27 cellular contexts compared by ENCODE assay signal in the genomic region with DNA sequence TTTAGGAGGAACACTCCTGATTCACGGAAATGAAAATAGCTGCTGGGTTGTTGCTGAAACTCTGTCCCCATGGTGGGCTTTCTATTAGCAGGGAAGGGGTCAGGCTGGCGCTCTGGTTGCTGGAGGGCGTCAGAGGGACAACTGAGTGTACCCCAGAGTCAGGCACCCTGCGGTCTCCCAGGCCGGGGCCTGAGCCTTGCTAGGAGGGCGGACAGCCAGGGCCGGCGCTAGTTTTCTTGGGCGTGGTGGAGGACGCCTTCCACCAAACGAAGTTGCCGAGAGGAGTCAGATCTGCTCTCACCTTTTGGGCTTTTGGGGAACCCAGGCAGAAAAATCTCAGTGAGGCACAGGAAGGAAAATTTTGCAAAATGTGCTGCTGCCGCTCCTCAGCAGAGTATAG. TPM values are rescaled to one million over a fixed set of nuclear protein-coding genes. Genes with fewer than 3 reads are reported as not detected.
A peak's percentile ranks its signal among the peaks of the same experiment; 100 is the strongest.
DNase-seq lines count a peak whose midpoint lies in the region; ATAC-seq and TF ChIP-seq lines count a peak whose summit lies in the region.
"Had no signal": no experiment of that assay in that cellular context is flagged by ENCODE, and none has a peak within 500 bp of the region (broad histone marks: within the 10 kb centered on the region; RNA-seq: fewer than 3 reads in every experiment).

No MANE protein-coding gene starts in this region.

- H3K27ac ChIP-seq in ovary (peak overlapping the region; percentile 92 to 97), thoracic aorta (peak overlapping the region; percentile 84 to 96)
- H3K27ac ChIP-seq: epithelial cell of prostate, SJCRH30 had no signal

- no peak for DNase-seq in HFFc6
- DNase-seq in Right ventricle myocardium superior = peak; percentile 61
- DNase-seq in ovary = peak in 1 of 5 donors; percentile 66
- DNase-seq in thoracic aorta (ENCODE audit: low spot score) = no peak
- no peak for DNase-seq in osteocyte (ENCODE audit: extremely low spot score, unreplicated experiment)
- no peak for DNase-seq in T-cell
- DNase-seq in MG63 = no peak
- DNase-seq: activated CD8-positive, alpha-beta T cell treated with anti-CD3 and anti-CD28 coated beads for 36 hours; activated naive CD4-positive, alpha-beta T cell treated with anti-CD3 and anti-CD28 coated beads, Interleukin-2, amount 50 U/mL, for 16 hours; activated T-cell treated with anti-CD3 and anti-CD28 coated beads, Interleukin-2, amount 50 U/mL, for 24 hours; dermis blood vessel endothelial cell; DMS153; GF-D8; immature natural killer cell; NCI-H1105 treated with DMSO at 0.1 percent for 48 hours; NCI-H526 treated with DMSO at 0.1 percent for 48 hours; SJCRH30; stimulated activated CD4-positive, alpha-beta T cell treated with anti-CD3 and anti-CD28 coated beads, Interleukin-1b, Interleukin-23, amount 100 ng/mL, for 48 hours; stimulated activated naive CD8-positive, alpha-beta T cell treated with anti-CD3 and anti-CD28 coated beads, Interleukin-15, Interleukin-2, amounts not matched to agents 100 U/mL and 50 U/mL, for 24 hours had no signal

- peak; percentile 30 for ATAC-seq in Right ventricle myocardium superior (ENCODE audit: poor library complexity)
- ATAC-seq in thoracic aorta (ENCODE audit: insufficient number of reproducible peaks, low FRiP score, low read depth) = no peak
- ATAC-seq in T-cell (replicated peaks in 1 of 4) = no peak
- no peak for ATAC-seq in HG02610 (IDR thresholded peaks at IDR 0.05; ENCODE audit: unreplicated experiment)
- ATAC-seq: activated CD8-positive, alpha-beta T cell treated with anti-CD3 and anti-CD28 coated beads for 36 hours; GM12878; natural killer cell treated with Interleukin-12 subunit alpha and Interleukin-12 subunit beta and Interleukin-15 and Interleukin-18, amount 100 ng/mL, for 72 hours; stimulated activated naive CD8-positive, alpha-beta T cell treated with anti-CD3 and anti-CD28 coated beads, Interleukin-15, Interleukin-2, amounts not matched to agents 100 U/mL and 50 U/mL, for 24 hours; WTC11 had no signal

- TF ChIP-seq POLR2A in ovary (IDR thresholded peaks at IDR 0.05) = no peak

- H3K36me3 Mint-ChIP-seq in HFFc6 (ENCODE audit: low read depth) (peaks cover 81% of the 10 kb centered on the region), osteocyte (ENCODE audit: unreplicated experiment) (peaks cover 8% of the 10 kb centered on the region), T-cell (no peaks in the 10 kb centered on the region)
- H3K36me3 Mint-ChIP-seq: brain; immature natural killer cell; memory B cell; natural killer cell treated with Interleukin-12 subunit alpha and Interleukin-12 subunit beta and Interleukin-15 and Interleukin-18, amount 100 ng/mL, for 72 hours had no signal

- H3K9me3 Mint-ChIP-seq in HFFc6 = peaks cover 8% of the 10 kb centered on the region; the same call in 1 of the 2 replicates
- H3K9me3 Mint-ChIP-seq in osteocyte (ENCODE audit: unreplicated experiment) = no peaks in the 10 kb centered on the region
- no peaks in the 10 kb centered on the region for H3K9me3 Mint-ChIP-seq in T-cell
- H3K9me3 Mint-ChIP-seq: activated CD8-positive, alpha-beta T cell treated with anti-CD3 and anti-CD28 coated beads for 36 hours; activated T-cell treated with anti-CD3 and anti-CD28 coated beads, Interleukin-2, amount 50 U/mL, for 24 hours; immature natural killer cell; memory B cell; natural killer cell treated with Interleukin-12 subunit alpha and Interleukin-12 subunit beta and Interleukin-15 and Interleukin-18, amount 100 ng/mL, for 72 hours had no signal

- peaks cover 3% of the 10 kb centered on the region for H3K27me3 Mint-ChIP-seq in HFFc6 (ENCODE audit: insufficient read depth)
- H3K27me3 Mint-ChIP-seq in osteocyte (ENCODE audit: unreplicated experiment) = no peaks in the 10 kb centered on the region
- peaks cover 2 to 10% of the 10 kb centered on the region in 2 donors for H3K27me3 Mint-ChIP-seq in T-cell
- H3K27me3 Mint-ChIP-seq: brain had no signal

- peaks cover 22% of the 10 kb centered on the region for H3K4me1 ChIP-seq in ovary (ENCODE audit: insufficient read depth)
- H3K4me1 ChIP-seq in thoracic aorta (ENCODE audit: control insufficient read depth in 1 of 2, low read depth in 2 of 2) = peaks cover 8 to 39% of the 10 kb centered on the region in 2 donors
- H3K4me1 ChIP-seq: SJCRH30 had no signal

- TF ChIP-seq CTCF in HFFc6 (IDR thresholded peaks at IDR 0.05) (no peak), ovary (IDR thresholded peaks at IDR 0.05) (no peak), thoracic aorta (IDR thresholded peaks at IDR 0.05) (no peak), osteocyte (IDR thresholded peaks at IDR 0.05) (no peak)

- intact Hi-C loops in Right ventricle myocardium superior (cut with DNase I) = no loop called here
- intact Hi-C loops in ovary (cut with DNase I) = loop anchor here in 1 of 4 donors (10.0 kb wide), 1 partner anchor 52 kb away; the partner anchor contains the start of gene NGF

- WGBS in ovary, 3 donors = 21 to 53% (median 40%) methylated on average over 13 of the region's 13 CpGs

- no peaks in the 10 kb centered on the region for H3K27me3 ChIP-seq in ovary
- H3K27me3 ChIP-seq in thoracic aorta (replicated peaks; ENCODE audit: insufficient read depth) = no peaks in the 10 kb centered on the region
- no peaks in the 10 kb centered on the region for H3K27me3 ChIP-seq in MG63
- H3K27me3 ChIP-seq: SJCRH30 had no signal

- no peak overlapping the region for H3K4me3 Mint-ChIP-seq in HFFc6
- no peak overlapping the region for H3K4me3 Mint-ChIP-seq in osteocyte (ENCODE audit: unreplicated experiment)
- H3K4me3 Mint-ChIP-seq in T-cell = no peak overlapping the region
- H3K4me3 Mint-ChIP-seq: activated CD8-positive, alpha-beta T cell treated with anti-CD3 and anti-CD28 coated beads for 36 hours; activated T-cell treated with anti-CD3 and anti-CD28 coated beads, Interleukin-2, amount 50 U/mL, for 24 hours; brain; immature natural killer cell; memory B cell; natural killer cell treated with Interleukin-12 subunit alpha and Interleukin-12 subunit beta and Interleukin-15 and Interleukin-18, amount 100 ng/mL, for 72 hours; WTC11 had no signal

- H3K36me3 ChIP-seq in ovary (no peaks in the 10 kb centered on the region), thoracic aorta (no peaks in the 10 kb centered on the region), MG63 (peaks cover 5% of the 10 kb centered on the region; the same call in 1 of the 2 replicates)
- H3K36me3 ChIP-seq: SJCRH30 had no signal

- CTCF ChIA-PET in T-cell (lab: Charles Lee) = no interaction called here

- no peak for TF ChIP-seq EP300 in ovary (IDR thresholded peaks at IDR 0.05)

- H3K9me3 ChIP-seq in ovary (no peaks in the 10 kb centered on the region), thoracic aorta (no peaks in the 10 kb centered on the region), MG63 (0 out of 2 replicates have a peak, but pooled peaks cover 3% of the 10 kb centered on the region)
- H3K9me3 ChIP-seq: SJCRH30 had no signal

- H3K4me3 ChIP-seq in ovary (no peak overlapping the region), thoracic aorta (peak overlapping the region; percentile 48), MG63 (no peak overlapping the region)
- H3K4me3 ChIP-seq: GM12878, SJCRH30 had no signal

- POLR2A ChIA-PET in T-cell (lab: Charles Lee) = no interaction called here

- H3K27ac Mint-ChIP-seq in HFFc6 (peak overlapping the region; percentile 29; the same call in 1 of the 2 replicates), osteocyte (ENCODE audit: unreplicated experiment) (no peak overlapping the region), T-cell (no peak overlapping the region)
- H3K27ac Mint-ChIP-seq: activated CD8-positive, alpha-beta T cell treated with anti-CD3 and anti-CD28 coated beads for 36 hours; activated T-cell treated with anti-CD3 and anti-CD28 coated beads, Interleukin-2, amount 50 U/mL, for 24 hours; immature natural killer cell; memory B cell; natural killer cell treated with Interleukin-12 subunit alpha and Interleukin-12 subunit beta and Interleukin-15 and Interleukin-18, amount 100 ng/mL, for 72 hours; WTC11 had no signal

- peaks cover 83% of the 10 kb centered on the region for H3K4me1 Mint-ChIP-seq in HFFc6 (ENCODE audit: low read depth)
- peaks cover 39% of the 10 kb centered on the region for H3K4me1 Mint-ChIP-seq in osteocyte (ENCODE audit: unreplicated experiment)
- H3K4me1 Mint-ChIP-seq in T-cell = no peaks in the 10 kb centered on the region
- H3K4me1 Mint-ChIP-seq: immature natural killer cell, memory B cell, WTC11 had no signal

RNA-seq across cellular contexts. Expression of gene NGF, which starts 54.8 kb away (rescaled TPM):
- total RNA-seq in HFFc6 (2021; fragmentation: NEBNext Ultra II Directional; extraction: Animal tissue kit (Norgen Biotek cat#: 25700)) = 10 to 100 TPM; 44.4 to 53.8 (median 51.0) TPM
- total RNA-seq in Right ventricle myocardium superior = 4.0 TPM
- 10 to 100 TPM in 6 of 7 donors, 1 to 10 TPM in 1; 3.0 to 43.4 (median 14.1) TPM for total RNA-seq in ovary
- 10 to 100 TPM in 1 of 2 donors, 1 to 10 TPM in 1; 9.3 to 42.1 TPM for polyA plus RNA-seq in ovary
- total RNA-seq in thoracic aorta = 10 to 100 TPM; 21.8 to 25.7 TPM
- total RNA-seq in osteocyte = 14.8 and 19.6 TPM in 2 replicates
- total RNA-seq in T-cell = not detected
- total RNA-seq in MG63 (2014; rRNA removed; shearing (Covaris generic); ENCODE audit: low replicate concordance) = 1.2 and 1.3 TPM in 2 replicates
- total RNA-seq: activated CD8-positive, alpha-beta T cell treated with anti-CD3 and anti-CD28 coated beads for 36 hours; GM12878; natural killer cell treated with Interleukin-12 subunit alpha and Interleukin-12 subunit beta and Interleukin-15 and Interleukin-18, amount 100 ng/mL, for 72 hours; T-helper 2 cell treated with Interferon-gamma antibody and Interleukin-4, amounts not matched to agents 100 ng/mL and 5 ng/mL, for 36 hours had no signal
- polyA plus RNA-seq: GM12878, immature natural killer cell had no signal
